Comparison of ENCODE assay signal across 9 cellular contexts in genomic region chr7:98100088-98100487, GRCh38.
"Had no signal": no experiment of that assay in that cellular context is flagged by ENCODE, and none has a peak within 500 bp of the region (broad histone marks: within the 10 kb centered on the region; RNA-seq: fewer than 3 reads in every experiment).

No MANE protein-coding gene starts in this region.

- H3K4me1 Mint-ChIP-seq: GM23338 had no signal

- DNase-seq: H7, IMR-90, Karpas-422, KBM-7 had no signal

- H3K9ac ChIP-seq: KMS-11 had no signal

- H3K4me3 Mint-ChIP-seq: GM23338 had no signal

- H3K4me2 ChIP-seq: GM23338, KMS-11 had no signal

- H3K4me3 ChIP-seq: GM23338, HAP-1 had no signal

- H3K36me3 ChIP-seq: HAP-1 had no signal

- H3K27ac ChIP-seq: KMS-11 had no signal

- H2AFZ ChIP-seq: GM23338 had no signal

- ATAC-seq: GM23338, HCT116 had no signal

- H3K27ac Mint-ChIP-seq: GM23338 had no signal

- FAIRE-seq: HTR-8/SVneo had no signal

- H3K4me1 ChIP-seq: HAP-1 had no signal
